Comparison of ENCODE assay signal across 9 cellular contexts in genomic region chr9:15277400-15278137, GRCh38. TPM values are rescaled to one million over a fixed set of nuclear protein-coding genes. Genes with fewer than 3 reads are reported as not detected.
DNase-seq lines count a peak whose midpoint lies in the region; ATAC-seq lines count a peak whose summit lies in the region.
"Had no signal": no experiment of that assay in that cellular context is flagged by ENCODE, and none has a peak within 500 bp of the region (broad histone marks: within the 10 kb centered on the region; RNA-seq: fewer than 3 reads in every experiment).

No MANE protein-coding gene starts in this region.

- H3K4me1 Mint-ChIP-seq in activated T-helper 1 cell treated with anti-CD3 and anti-CD28 coated beads, Interleukin-12 subunit alpha, Interleukin-12 subunit beta, Interleukin-2, Interleukin-4 antibody, amounts not matched to agents 30 ng/mL and 10 ng/mL and 1 ng/mL, durations not matched to agents 14 hours and 24 hours and 36 hours (ENCODE audit: low read depth): peaks cover 28% of the 10 kb centered on the region

- DNase-seq in DMS53 (lab: John Stamatoyannopoulos, UW): peak; percentile 9
- no peak for DNase-seq in DMS53 treated with DMSO at 0.1 percent for 48 hours (lab: John Stamatoyannopoulos, UW; ENCODE audit: unreplicated experiment)
- DNase-seq in activated T-helper 1 cell treated with anti-CD3 and anti-CD28 coated beads, Interleukin-12 subunit alpha, Interleukin-12 subunit beta, Interleukin-2, Interleukin-4 antibody, amounts not matched to agents 30 ng/mL and 10 ng/mL and 1 ng/mL, durations not matched to agents 14 hours and 24 hours and 36 hours (ENCODE audit: low spot score): no peak
- no peak for DNase-seq in left colon
- no peak for DNase-seq in activated CD8-positive, alpha-beta memory T cell treated with anti-CD3 and anti-CD28 coated beads for 24 hours
- DNase-seq in NCI-H524 treated with DMSO at 0.1 percent for 48 hours (lab: John Stamatoyannopoulos, UW): no peak

- H3K36me3 Mint-ChIP-seq in activated T-helper 1 cell treated with anti-CD3 and anti-CD28 coated beads, Interleukin-12 subunit alpha, Interleukin-12 subunit beta, Interleukin-2, Interleukin-4 antibody, amounts not matched to agents 30 ng/mL and 10 ng/mL and 1 ng/mL, durations not matched to agents 14 hours and 24 hours and 36 hours (ENCODE audit: low read depth): peaks cover 10% of the 10 kb centered on the region
- H3K36me3 Mint-ChIP-seq: natural killer cell treated with Interleukin-12 subunit alpha and Interleukin-12 subunit beta and Interleukin-15 and Interleukin-18, amount 100 ng/mL, for 72 hours had no signal

- ATAC-seq in HG03103 (IDR thresholded peaks at IDR 0.05; ENCODE audit: low read depth, unreplicated experiment) (peak; percentile 71), left colon (peak; percentile 17), HG03432 (IDR thresholded peaks at IDR 0.05; ENCODE audit: unreplicated experiment) (no peak)

- no peaks in the 10 kb centered on the region for H3K9me3 Mint-ChIP-seq in activated T-helper 1 cell treated with anti-CD3 and anti-CD28 coated beads, Interleukin-12 subunit alpha, Interleukin-12 subunit beta, Interleukin-2, Interleukin-4 antibody, amounts not matched to agents 30 ng/mL and 10 ng/mL and 1 ng/mL, durations not matched to agents 14 hours and 24 hours and 36 hours
- H3K9me3 Mint-ChIP-seq: natural killer cell treated with Interleukin-12 subunit alpha and Interleukin-12 subunit beta and Interleukin-15 and Interleukin-18, amount 100 ng/mL, for 72 hours had no signal

- H3K27me3 Mint-ChIP-seq in activated T-helper 1 cell treated with anti-CD3 and anti-CD28 coated beads, Interleukin-12 subunit alpha, Interleukin-12 subunit beta, Interleukin-2, Interleukin-4 antibody, amounts not matched to agents 30 ng/mL and 10 ng/mL and 1 ng/mL, durations not matched to agents 14 hours and 24 hours and 36 hours (ENCODE audit: insufficient read depth): no peaks in the 10 kb centered on the region
- H3K27me3 Mint-ChIP-seq: natural killer cell treated with Interleukin-12 subunit alpha and Interleukin-12 subunit beta and Interleukin-15 and Interleukin-18, amount 100 ng/mL, for 72 hours had no signal

- intact Hi-C loops in activated T-helper 1 cell treated with anti-CD3 and anti-CD28 coated beads, Interleukin-12 subunit alpha, Interleukin-12 subunit beta, Interleukin-2, Interleukin-4 antibody, amounts not matched to agents 30 ng/mL and 10 ng/mL and 1 ng/mL, durations not matched to agents 14 hours and 24 hours and 36 hours (cut with micrococcal nuclease): loop anchor here (1.0 to 5.0 kb wide), 10 partner anchors 17 to 329 kb away; partner anchors contain the start of gene PSIP1
- intact Hi-C loops in left colon (cut with DNase I, micrococcal nuclease): loop anchor here in 1 of 2 donors (5.0 kb wide), 1 partner anchor 330 kb away; no protein-coding TSS in a partner anchor

- H3K27ac Mint-ChIP-seq in activated T-helper 1 cell treated with anti-CD3 and anti-CD28 coated beads, Interleukin-12 subunit alpha, Interleukin-12 subunit beta, Interleukin-2, Interleukin-4 antibody, amounts not matched to agents 30 ng/mL and 10 ng/mL and 1 ng/mL, durations not matched to agents 14 hours and 24 hours and 36 hours: peak overlapping the region; percentile 60

- H3K4me3 Mint-ChIP-seq in activated T-helper 1 cell treated with anti-CD3 and anti-CD28 coated beads, Interleukin-12 subunit alpha, Interleukin-12 subunit beta, Interleukin-2, Interleukin-4 antibody, amounts not matched to agents 30 ng/mL and 10 ng/mL and 1 ng/mL, durations not matched to agents 14 hours and 24 hours and 36 hours: no peak overlapping the region
- H3K4me3 Mint-ChIP-seq: natural killer cell treated with Interleukin-12 subunit alpha and Interleukin-12 subunit beta and Interleukin-15 and Interleukin-18, amount 100 ng/mL, for 72 hours had no signal

RNA-seq across cellular contexts. Expression of gene TTC39B, which starts 29.4 kb away (rescaled TPM):
- 23.8 and 26.1 TPM in 2 replicates for total RNA-seq in activated T-helper 1 cell treated with anti-CD3 and anti-CD28 coated beads, Interleukin-12 subunit alpha, Interleukin-12 subunit beta, Interleukin-2, Interleukin-4 antibody, amounts not matched to agents 30 ng/mL and 10 ng/mL and 1 ng/mL, durations not matched to agents 14 hours and 24 hours and 36 hours
- total RNA-seq in left colon: 10 to 100 TPM; 45.3 to 50.5 TPM
